Comparison of ENCODE assay signal across 8 cellular contexts in the genomic region with DNA sequence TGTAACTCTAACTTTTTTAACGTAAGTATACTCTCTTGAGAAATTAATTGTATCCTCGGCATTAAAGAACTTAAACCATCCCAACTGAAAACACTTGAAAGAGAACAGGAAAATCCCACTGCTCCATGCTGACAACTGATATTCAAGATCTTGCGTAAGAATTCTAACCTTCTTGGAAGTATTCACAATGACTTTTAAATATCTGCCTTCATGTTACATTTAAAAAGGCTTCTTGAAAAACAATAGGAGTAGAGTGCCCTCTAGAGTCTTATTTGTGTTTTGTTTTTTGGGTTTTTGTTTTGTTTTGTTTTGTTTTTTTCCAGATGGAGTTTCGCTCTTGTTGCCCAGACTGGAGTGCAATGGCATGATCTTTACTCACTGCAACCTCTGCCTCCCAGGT.
DNase-seq lines count a peak whose midpoint lies in the region; ATAC-seq and TF ChIP-seq lines count a peak whose summit lies in the region.

No MANE protein-coding gene starts in this region.

- no peak overlapping the region for H2BK5ac ChIP-seq in H9 (ENCODE audit: insufficient read length, low read length)

- no peak overlapping the region for H4K5ac ChIP-seq in H9 (ENCODE audit: insufficient read length, low read depth, low read length)

- WGBS in H9 (ENCODE audit: extremely low coverage, insufficient read length, low lambda C conversion rate), result no CpG with 5 or more reads among the region's 4 CpGs

- H3K4me1 ChIP-seq in H9 (ENCODE audit: insufficient read depth, low read length) (no peaks in the 10 kb centered on the region), colonic mucosa (no peaks in the 10 kb centered on the region)

- H3K4me1 Mint-ChIP-seq in H9, result peaks cover 6 to 7% of the 10 kb centered on the region in 2 experiments
- peaks cover 15% of the 10 kb centered on the region for H3K4me1 Mint-ChIP-seq in activated T-helper 2 cell treated with anti-CD3 and anti-CD28 coated beads, Interferon-gamma antibody, Interleukin-2, Interleukin-4, amounts not matched to agents 10 μg/mL and 5 μg/mL and 100 μg/mL, durations not matched to agents 14 hours and 24 hours and 36 hours (ENCODE audit: low read depth)

- H2BK120ac ChIP-seq in H9 (ENCODE audit: low read depth, low read length, poor library complexity, severe bottlenecking), result no peak overlapping the region

- no peak overlapping the region for H3K4me2 ChIP-seq in H9 (ENCODE audit: insufficient read depth, insufficient read length, low read length)

- intact Hi-C loops in colonic mucosa (cut with DNase I), result loop anchor here (2.0 to 10.0 kb wide), 3 partner anchors 413 to 906 kb away; no protein-coding TSS in a partner anchor
- intact Hi-C loops in activated T-helper 2 cell treated with anti-CD3 and anti-CD28 coated beads, Interferon-gamma antibody, Interleukin-2, Interleukin-4, amounts not matched to agents 10 μg/mL and 5 μg/mL and 100 μg/mL, durations not matched to agents 14 hours and 24 hours and 36 hours (cut with micrococcal nuclease), result loop anchor here (2.0 kb wide), 2 partner anchors 410 to 464 kb away; no protein-coding TSS in a partner anchor

- no peak overlapping the region for H3K23ac ChIP-seq in H9 (ENCODE audit: insufficient read length, low read depth, low read length)

- H3K27ac ChIP-seq in H9 (ENCODE audit: insufficient read length, low read depth, low read length) (no peak overlapping the region), colonic mucosa (no peak overlapping the region)

- no peak overlapping the region for H4K91ac ChIP-seq in H9 (ENCODE audit: insufficient read length, low read depth, low read length)

- H3K4me3 Mint-ChIP-seq in H9, result no peak overlapping the region
- H3K4me3 Mint-ChIP-seq in activated T-helper 2 cell treated with anti-CD3 and anti-CD28 coated beads, Interferon-gamma antibody, Interleukin-2, Interleukin-4, amounts not matched to agents 10 μg/mL and 5 μg/mL and 100 μg/mL, durations not matched to agents 14 hours and 24 hours and 36 hours (ENCODE audit: low read depth), result no peak overlapping the region

- H3K14ac ChIP-seq in H9 (ENCODE audit: insufficient read depth, low read length), result no peak overlapping the region

- no peak overlapping the region for H2AK5ac ChIP-seq in H9 (ENCODE audit: insufficient read length, low read length)

- H3K36me3 ChIP-seq in BJ (ENCODE audit: control insufficient read depth, insufficient read depth, low read length) (no peaks in the 10 kb centered on the region), colonic mucosa (no peaks in the 10 kb centered on the region)

- DNase-seq in BJ (ENCODE audit: low read depth) (peak; percentile 27), H9 (no peak), NCI-H510A treated with DMSO at 0.1 percent for 48 hours (lab: John Stamatoyannopoulos, UW) (peak; percentile 92), colonic mucosa (no peak), middle frontal gyrus (ENCODE audit: extremely low spot score, low spot score) (peak; percentile 32), OCI-M2 (lab: John Stamatoyannopoulos, UW; ENCODE audit: unreplicated experiment) (no peak)
- DNase-seq in activated T-helper 2 cell treated with anti-CD3 and anti-CD28 coated beads, Interferon-gamma antibody, Interleukin-2, Interleukin-4, amounts not matched to agents 10 μg/mL and 5 μg/mL and 100 μg/mL, durations not matched to agents 14 hours and 24 hours and 36 hours (ENCODE audit: low spot score), result no peak

- H3K27ac Mint-ChIP-seq in H9, result no peak overlapping the region
- H3K27ac Mint-ChIP-seq in activated T-helper 2 cell treated with anti-CD3 and anti-CD28 coated beads, Interferon-gamma antibody, Interleukin-2, Interleukin-4, amounts not matched to agents 10 μg/mL and 5 μg/mL and 100 μg/mL, durations not matched to agents 14 hours and 24 hours and 36 hours, result no peak overlapping the region

- H3K56ac ChIP-seq in H9 (ENCODE audit: insufficient read length, low read depth, low read length), result no peak overlapping the region

- no peak overlapping the region for H2AFZ ChIP-seq in H9 (ENCODE audit: low read length)

- H3K27me3 Mint-ChIP-seq in H9 (ENCODE audit: low read depth), result no peaks in the 10 kb centered on the region
- H3K27me3 Mint-ChIP-seq in activated T-helper 2 cell treated with anti-CD3 and anti-CD28 coated beads, Interferon-gamma antibody, Interleukin-2, Interleukin-4, amounts not matched to agents 10 μg/mL and 5 μg/mL and 100 μg/mL, durations not matched to agents 14 hours and 24 hours and 36 hours (ENCODE audit: low read depth), result peaks cover 2% of the 10 kb centered on the region

- POLR2A ChIA-PET in BJ (lab: Charles Lee), result no interaction called here

- no peak overlapping the region for H3K18ac ChIP-seq in H9 (ENCODE audit: insufficient read length, low read depth, low read length)

- H3K4me3 ChIP-seq in BJ (ENCODE audit: low read depth, low read length), result no peak overlapping the region
- H3K4me3 ChIP-seq in colonic mucosa, result no peak overlapping the region

- H3K79me2 ChIP-seq in H9 (ENCODE audit: insufficient read depth, low read length), result no peaks in the 10 kb centered on the region

- no peaks in the 10 kb centered on the region for H3K9me3 ChIP-seq in H9 (ENCODE audit: control insufficient read depth, low read depth, low read length)
- no peaks in the 10 kb centered on the region for H3K9me3 ChIP-seq in colonic mucosa

- H4K8ac ChIP-seq in H9 (replicated peaks; ENCODE audit: insufficient read length, low read depth, low read length), result no peak overlapping the region

- H2BK20ac ChIP-seq in H9 (ENCODE audit: low read depth, low read length, poor library complexity, severe bottlenecking), result no peak overlapping the region

- ATAC-seq in HG02938 (IDR thresholded peaks at IDR 0.05; ENCODE audit: unreplicated experiment), result no peak

- no peaks in the 10 kb centered on the region for H3K79me1 ChIP-seq in H9 (ENCODE audit: insufficient read depth, low read depth, low read length, poor library complexity, severe bottlenecking)

- H2BK15ac ChIP-seq in H9 (ENCODE audit: low read depth, low read length), result no peak overlapping the region

- H3K9ac ChIP-seq in H9 (ENCODE audit: extremely low read depth, insufficient read length, low read length) (no peak overlapping the region), colonic mucosa (ENCODE audit: low read depth in 2 of 2, low read length in 2 of 2) (no peak overlapping the region)

- TF ChIP-seq CTCF in BJ (IDR thresholded peaks at IDR 0.05; ENCODE audit: insufficient read depth, low read depth, low read length) (peak; percentile 44), H9 (conservative IDR thresholded peaks at IDR 0.05) (peak; percentile 65), colonic mucosa (IDR thresholded peaks at IDR 0.05) (peak; percentile 37)

- H4K20me1 ChIP-seq in H9 (ENCODE audit: control insufficient read depth, insufficient read depth, insufficient read length), result no peaks in the 10 kb centered on the region

- H3T11ph ChIP-seq in H9 (ENCODE audit: low read length), result no peak overlapping the region

- H3K4ac ChIP-seq in H9 (ENCODE audit: low read depth, low read length), result no peak overlapping the region

- H2BK12ac ChIP-seq in H9 (ENCODE audit: insufficient read length, low read depth, low read length), result no peak overlapping the region

- no peaks in the 10 kb centered on the region for H3K23me2 ChIP-seq in H9 (ENCODE audit: insufficient read length, low read depth, low read length, poor library complexity, severe bottlenecking)

- H3K9me3 Mint-ChIP-seq in H9, result no peaks in the 10 kb centered on the region
- no peaks in the 10 kb centered on the region for H3K9me3 Mint-ChIP-seq in activated T-helper 2 cell treated with anti-CD3 and anti-CD28 coated beads, Interferon-gamma antibody, Interleukin-2, Interleukin-4, amounts not matched to agents 10 μg/mL and 5 μg/mL and 100 μg/mL, durations not matched to agents 14 hours and 24 hours and 36 hours

- H3K36me3 Mint-ChIP-seq in H9 (ENCODE audit: insufficient read depth in 1 of 3, low read depth in 3 of 3), result no peaks in the 10 kb centered on the region
- no peaks in the 10 kb centered on the region for H3K36me3 Mint-ChIP-seq in activated T-helper 2 cell treated with anti-CD3 and anti-CD28 coated beads, Interferon-gamma antibody, Interleukin-2, Interleukin-4, amounts not matched to agents 10 μg/mL and 5 μg/mL and 100 μg/mL, durations not matched to agents 14 hours and 24 hours and 36 hours (ENCODE audit: low read depth)

- CTCF ChIA-PET in BJ (lab: Yijun Ruan, JAX), result interaction anchor here (0.6 to 3.0 kb wide), 3 partner anchors 465 to 936 kb away, joined by 3 to 22 read pairs (median 3); no protein-coding TSS in a partner anchor

- H3K27me3 ChIP-seq in BJ (ENCODE audit: control insufficient read depth, insufficient read depth, low read length), result no peaks in the 10 kb centered on the region
- H3K27me3 ChIP-seq in H9 (ENCODE audit: insufficient read depth, low read length), result no peaks in the 10 kb centered on the region
- no peaks in the 10 kb centered on the region for H3K27me3 ChIP-seq in colonic mucosa

Comparison
In these comparisons a context has a peak if more than half of its experiments do, and no peak if none do; other contexts are left out.
1. DNase-seq: peak in BJ (single experiment), NCI-H510A treated with DMSO at 0.1 percent for 48 hours (single experiment) and middle frontal gyrus (single experiment); none in H9 (single experiment), colonic mucosa (single experiment), activated T-helper 2 cell treated with anti-CD3 and anti-CD28 coated beads, Interferon-gamma antibody, Interleukin-2, Interleukin-4, amounts not matched to agents 10 μg/mL and 5 μg/mL and 100 μg/mL, durations not matched to agents 14 hours and 24 hours and 36 hours (single experiment) and OCI-M2 (single experiment).
2. Peak in every context shown above with its lines, with median percentiles within 50 percentile points of each other: CTCF ChIP-seq.